9 cellular contexts compared by ENCODE assay signal in the genomic region with DNA sequence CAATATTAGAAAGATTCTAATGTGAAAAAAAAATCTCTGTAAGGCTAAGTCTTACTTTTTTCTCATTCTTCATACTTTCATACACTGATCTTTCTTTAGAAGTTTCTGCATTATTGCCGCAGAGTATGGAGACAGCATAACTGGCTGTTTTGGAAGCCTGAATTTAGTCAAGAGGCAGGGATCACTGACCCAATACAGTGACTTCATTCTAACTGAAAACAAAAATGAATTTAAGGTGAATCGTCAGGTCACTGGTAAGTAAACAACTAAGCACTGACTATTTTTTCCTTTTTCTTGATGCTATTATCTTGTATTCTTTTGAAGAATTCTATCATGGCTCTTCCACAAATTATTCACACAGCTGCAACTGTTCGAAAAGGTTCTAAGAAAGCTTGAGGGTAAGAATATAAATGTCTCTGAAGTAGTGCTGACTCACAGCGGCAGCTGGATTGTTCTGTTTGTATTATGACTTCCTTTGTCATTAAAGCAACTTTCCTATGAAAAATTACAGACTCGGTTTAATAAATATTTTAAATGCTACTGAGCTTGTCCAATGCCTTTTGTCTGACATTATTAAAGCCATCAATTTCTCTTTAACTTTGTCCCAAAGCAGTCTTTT.
DNase-seq lines count a peak whose midpoint lies in the region; ATAC-seq and TF ChIP-seq lines count a peak whose summit lies in the region.
"Had no signal": no experiment of that assay in that cellular context is flagged by ENCODE, and none has a peak within 500 bp of the region (broad histone marks: within the 10 kb centered on the region; RNA-seq: fewer than 3 reads in every experiment).

No MANE protein-coding gene starts in this region.

- no peak overlapping the region for H3K4me3 ChIP-seq in PC-3 (ENCODE audit: low read length)
- H3K4me3 ChIP-seq in epithelial cell of esophagus (ENCODE audit: low read length), result no peak overlapping the region

- CTCF ChIA-PET in PC-3 (lab: Charles Lee), result no interaction called here

- H2AFZ ChIP-seq in PC-3 (ENCODE audit: low read length), result 0 out of 2 replicates have a peak overlapping the region, but pooled peaks have one; percentile 46

- DNase-seq in H4 (ENCODE audit: low spot score) (peak; percentile 55), PC-3 (peak; percentile 59), epithelial cell of esophagus (ENCODE audit: low read depth) (peak; percentile 66), renal cortical epithelial cell (ENCODE audit: low read depth) (peak; percentile 59), NCI-H226 (no peak), GM03348 (ENCODE audit: low spot score) (no peak)
- no peak for DNase-seq in activated CD4-positive, alpha-beta T cell treated with anti-CD3 and anti-CD28 coated beads, Interleukin-2, amount 50 U/mL, for 48 hours
- DNase-seq: activated T-cell treated with anti-CD3 and anti-CD28 coated beads, Interleukin-2, amount 50 U/mL, for 48 hours; midbrain had no signal

- H4K20me1 ChIP-seq in PC-3 (ENCODE audit: low read length), result no peaks in the 10 kb centered on the region

- no peaks in the 10 kb centered on the region for H3K9me3 ChIP-seq in PC-3 (ENCODE audit: low read length)

- H3K9ac ChIP-seq in PC-3 (ENCODE audit: low read length), result no peak overlapping the region

- POLR2A ChIA-PET in PC-3 (lab: Charles Lee; ENCODE audit: unreplicated experiment), result no interaction called here

- TF ChIP-seq CTCF in PC-3 (conservative IDR thresholded peaks at IDR 0.05; ENCODE audit: low read depth, low read length) (no peak), epithelial cell of esophagus (IDR thresholded peaks at IDR 0.05; ENCODE audit: insufficient read depth, low read depth, low read length, missing control alignments) (no peak)

- no peaks in the 10 kb centered on the region for H3K36me3 ChIP-seq in PC-3 (ENCODE audit: low read depth, low read length)

- H3K4me2 ChIP-seq in PC-3 (ENCODE audit: low read length), result peak overlapping the region; percentile 62

- no peaks in the 10 kb centered on the region for H3K79me2 ChIP-seq in PC-3 (ENCODE audit: low read length)

- ATAC-seq in PC-3, result peak; percentile 93

- H3K4me1 ChIP-seq in PC-3 (ENCODE audit: insufficient read depth, low read length), result peaks cover 22% of the 10 kb centered on the region

- no peaks in the 10 kb centered on the region for H3K9me2 ChIP-seq in PC-3 (replicated peaks; ENCODE audit: low read length)

- BruUV-seq in PC-3 (replicated peaks; lab: Mats Ljungman, UMichigan), result no TSS peak

- no peaks in the 10 kb centered on the region for H3F3A ChIP-seq in PC-3 (ENCODE audit: low read length, unreplicated experiment)

- H3K27me3 ChIP-seq in PC-3 (ENCODE audit: low read length), result no peaks in the 10 kb centered on the region

- H3K27ac ChIP-seq in PC-3 (ENCODE audit: low read length), result no peak overlapping the region; the same call in 1 of the 2 replicates

- intact Hi-C loops in PC-3 (cut with micrococcal nuclease), result no loop called here

Comparison
In these comparisons a context has a peak if more than half of its experiments do, and no peak if none do; other contexts are left out.
1. DNase-seq: peak in H4 (single experiment), PC-3 (single experiment), epithelial cell of esophagus (single experiment) and renal cortical epithelial cell (single experiment); none in NCI-H226 (single experiment), activated CD4-positive, alpha-beta T cell treated with anti-CD3 and anti-CD28 coated beads, Interleukin-2, amount 50 U/mL, for 48 hours (0 of 2) and GM03348 (single experiment).